In the genomic region with DNA sequence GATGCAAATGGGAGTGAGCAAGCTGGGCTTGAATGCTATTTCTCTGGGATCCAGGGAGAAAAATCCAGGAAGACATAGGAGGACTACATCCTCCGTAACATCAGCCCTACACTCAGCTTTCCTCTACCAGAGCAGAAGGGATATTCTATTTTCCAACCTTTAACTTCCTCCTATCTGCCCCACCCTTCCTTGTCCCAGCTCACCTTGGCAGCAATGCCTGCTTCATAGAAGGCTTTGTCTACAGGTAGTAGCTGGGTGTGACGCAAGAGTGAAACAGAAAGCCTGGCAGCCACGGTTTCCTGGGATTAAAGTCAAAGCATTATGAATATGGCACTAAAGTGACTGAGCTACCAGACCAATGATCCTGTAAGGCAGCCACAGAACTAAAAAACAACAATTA, we compare ENCODE assay signal across 12 cellular contexts. TPM values are rescaled to one million over a fixed set of nuclear protein-coding genes. Genes with fewer than 3 reads are reported as not detected.
DNase-seq lines count a peak whose midpoint lies in the region; ATAC-seq lines count a peak whose summit lies in the region.
"Had no signal": no experiment of that assay in that cellular context is flagged by ENCODE, and none has a peak within 500 bp of the region (broad histone marks: within the 10 kb centered on the region; RNA-seq: fewer than 3 reads in every experiment).

No MANE protein-coding gene starts in this region.

- no peaks in the 10 kb centered on the region for H3K9me3 Mint-ChIP-seq in activated CD4-positive, alpha-beta T cell treated with anti-CD3 and anti-CD28 coated beads for 36 hours (ENCODE audit: low read depth)
- H3K9me3 Mint-ChIP-seq: naive thymus-derived CD8-positive, alpha-beta T cell had no signal

- intact Hi-C loops in activated CD4-positive, alpha-beta T cell treated with anti-CD3 and anti-CD28 coated beads for 36 hours (cut with DNase I, micrococcal nuclease) = no loop called here

- no peak overlapping the region for H3K9ac ChIP-seq in rectal smooth muscle tissue (ENCODE audit: low read length)
- H3K9ac ChIP-seq: KMS-11 had no signal

- CTCF ChIA-PET in activated CD4-positive, alpha-beta T cell treated with anti-CD3 and anti-CD28 coated beads for 36 hours (lab: Charles Lee) = interaction anchor here (0.6 to 2.8 kb wide), 3 partner anchors 143 to 237 kb away, joined by 4 to 15 read pairs (median 5); no protein-coding TSS in a partner anchor

- H3K4me3 ChIP-seq in rectal smooth muscle tissue (ENCODE audit: low read length) = peak overlapping the region; percentile 26
- H3K4me3 ChIP-seq: sigmoid colon, tibial artery had no signal

- no peaks in the 10 kb centered on the region for H3K4me1 ChIP-seq in rectal smooth muscle tissue (ENCODE audit: control insufficient read depth, insufficient read depth, low read length)

- POLR2A ChIA-PET in activated CD4-positive, alpha-beta T cell treated with anti-CD3 and anti-CD28 coated beads for 36 hours (lab: Charles Lee) = interaction anchor here (0.6 to 1.1 kb wide), 2 partner anchors 15 to 233 kb away, joined by 3 read pairs; no protein-coding TSS in a partner anchor

- peaks cover 8% of the 10 kb centered on the region for H3K4me1 Mint-ChIP-seq in activated CD4-positive, alpha-beta T cell treated with anti-CD3 and anti-CD28 coated beads for 36 hours

- no peaks in the 10 kb centered on the region for H3K27me3 Mint-ChIP-seq in activated CD4-positive, alpha-beta T cell treated with anti-CD3 and anti-CD28 coated beads for 36 hours
- H3K27me3 Mint-ChIP-seq: naive thymus-derived CD8-positive, alpha-beta T cell had no signal

- H3K27me3 ChIP-seq in rectal smooth muscle tissue (ENCODE audit: control insufficient read depth, insufficient read depth, low read length) = no peaks in the 10 kb centered on the region
- H3K27me3 ChIP-seq: sigmoid colon, tibial artery had no signal

- H3K36me3 Mint-ChIP-seq in activated CD4-positive, alpha-beta T cell treated with anti-CD3 and anti-CD28 coated beads for 36 hours (ENCODE audit: low read depth) = peaks cover 9% of the 10 kb centered on the region

- peak overlapping the region; percentile 81 for H3K27ac ChIP-seq in epithelial cell of prostate
- no peak overlapping the region for H3K27ac ChIP-seq in rectal smooth muscle tissue (ENCODE audit: low read depth, low read length)
- H3K27ac ChIP-seq: KMS-11, sigmoid colon, tibial artery had no signal

- ATAC-seq in activated CD4-positive, alpha-beta T cell treated with anti-CD3 and anti-CD28 coated beads for 36 hours = peak; percentile 30
- no peak for ATAC-seq in GM18867 (IDR thresholded peaks at IDR 0.05; ENCODE audit: unreplicated experiment)

- peaks cover 22% of the 10 kb centered on the region for H3K36me3 ChIP-seq in rectal smooth muscle tissue (ENCODE audit: control insufficient read depth, insufficient read depth, low read length)

- DNase-seq in activated CD4-positive, alpha-beta T cell treated with anti-CD3 and anti-CD28 coated beads for 36 hours = peak; percentile 43
- DNase-seq in activated CD4-positive, alpha-beta T cell treated with anti-CD3 and anti-CD28 coated beads, Interleukin-2, amount 50 U/mL, for 48 hours = no peak
- DNase-seq in NCI-H2196 (lab: John Stamatoyannopoulos, UW; ENCODE audit: unreplicated experiment) = peak; percentile 71
- DNase-seq in epithelial cell of prostate (ENCODE audit: low read depth, low spot score) = peak; percentile 85
- no peak for DNase-seq in NCI-H1048 (lab: John Stamatoyannopoulos, UW)
- no peak for DNase-seq in cerebellum (ENCODE audit: low spot score)
- DNase-seq: naive thymus-derived CD8-positive, alpha-beta T cell; sigmoid colon had no signal

- no peak overlapping the region for H3K4me3 Mint-ChIP-seq in activated CD4-positive, alpha-beta T cell treated with anti-CD3 and anti-CD28 coated beads for 36 hours
- H3K4me3 Mint-ChIP-seq: naive thymus-derived CD8-positive, alpha-beta T cell had no signal

- H3K27ac Mint-ChIP-seq in activated CD4-positive, alpha-beta T cell treated with anti-CD3 and anti-CD28 coated beads for 36 hours = no peak overlapping the region

RNA-seq across cellular contexts. Expression of gene KRTCAP3, which starts 3.9 kb away (rescaled TPM):
- 1 to 10 TPM; 4.7 to 5.9 TPM for total RNA-seq in activated CD4-positive, alpha-beta T cell treated with anti-CD3 and anti-CD28 coated beads for 36 hours
- total RNA-seq in cerebellum = not detected

RNA-seq across cellular contexts. Expression of gene NRBP1, which starts 17.6 kb away (rescaled TPM):
- 10 to 100 TPM; 74.3 to 74.4 TPM for total RNA-seq in activated CD4-positive, alpha-beta T cell treated with anti-CD3 and anti-CD28 coated beads for 36 hours
- 65.9 TPM for total RNA-seq in cerebellum

RNA-seq across cellular contexts. Expression of gene PPM1G, which starts 36.7 kb away (rescaled TPM):
- 100 to 1,000 TPM; 115 to 121 TPM for total RNA-seq in activated CD4-positive, alpha-beta T cell treated with anti-CD3 and anti-CD28 coated beads for 36 hours
- 37.5 TPM for total RNA-seq in cerebellum

RNA-seq across cellular contexts. Expression of gene IFT172, which starts 43.5 kb away (rescaled TPM):
- 1 to 10 TPM; 8.7 TPM for total RNA-seq in activated CD4-positive, alpha-beta T cell treated with anti-CD3 and anti-CD28 coated beads for 36 hours
- total RNA-seq in cerebellum = 48.3 TPM

RNA-seq across cellular contexts. Expression of gene FNDC4, which starts 48.9 kb away (rescaled TPM):
- not detected for total RNA-seq in activated CD4-positive, alpha-beta T cell treated with anti-CD3 and anti-CD28 coated beads for 36 hours
- 24.9 TPM for total RNA-seq in cerebellum
- total RNA-seq: naive thymus-derived CD8-positive, alpha-beta T cell had no signal

Comparison
In these comparisons a context has a peak if more than half of its experiments do, and no peak if none do; other contexts are left out.
1. DNase-seq: peak in activated CD4-positive, alpha-beta T cell treated with anti-CD3 and anti-CD28 coated beads for 36 hours (single experiment), NCI-H2196 (single experiment) and epithelial cell of prostate (single experiment); none in activated CD4-positive, alpha-beta T cell treated with anti-CD3 and anti-CD28 coated beads, Interleukin-2, amount 50 U/mL, for 48 hours (0 of 2), NCI-H1048 (single experiment) and cerebellum (single experiment).